In the genomic region with DNA sequence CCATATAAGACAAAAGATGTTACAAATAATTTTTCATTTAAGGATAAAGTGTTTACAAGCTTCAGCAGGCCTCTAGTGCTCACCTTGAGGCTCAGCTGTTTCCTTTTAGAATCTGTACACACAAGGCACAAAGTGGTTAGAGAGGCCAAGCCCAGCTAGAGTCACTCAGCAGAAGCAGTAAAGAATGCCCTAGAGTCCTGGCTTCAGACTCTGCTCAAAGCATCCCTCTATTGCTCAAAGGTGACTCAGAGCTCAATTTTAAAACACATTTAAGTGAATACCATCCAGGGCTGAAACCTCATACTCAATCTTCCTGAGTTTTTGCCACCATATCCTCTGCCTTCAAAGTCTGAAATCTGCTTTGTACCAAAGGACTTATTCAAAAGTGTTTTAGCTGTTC, we compare ENCODE assay signal across 1 cellular context.
TF ChIP-seq lines count a peak whose summit lies in the region.

No MANE protein-coding gene starts in this region.

TF ChIP-seq in SK-N-SH treated with all-trans-retinoic acid at 6 μM for 48 hours, 23 proteins besides CTCF, POLR2A, EP300 and RAD21 (continued from another document):
- TF ChIP-seq, protein P1, sequence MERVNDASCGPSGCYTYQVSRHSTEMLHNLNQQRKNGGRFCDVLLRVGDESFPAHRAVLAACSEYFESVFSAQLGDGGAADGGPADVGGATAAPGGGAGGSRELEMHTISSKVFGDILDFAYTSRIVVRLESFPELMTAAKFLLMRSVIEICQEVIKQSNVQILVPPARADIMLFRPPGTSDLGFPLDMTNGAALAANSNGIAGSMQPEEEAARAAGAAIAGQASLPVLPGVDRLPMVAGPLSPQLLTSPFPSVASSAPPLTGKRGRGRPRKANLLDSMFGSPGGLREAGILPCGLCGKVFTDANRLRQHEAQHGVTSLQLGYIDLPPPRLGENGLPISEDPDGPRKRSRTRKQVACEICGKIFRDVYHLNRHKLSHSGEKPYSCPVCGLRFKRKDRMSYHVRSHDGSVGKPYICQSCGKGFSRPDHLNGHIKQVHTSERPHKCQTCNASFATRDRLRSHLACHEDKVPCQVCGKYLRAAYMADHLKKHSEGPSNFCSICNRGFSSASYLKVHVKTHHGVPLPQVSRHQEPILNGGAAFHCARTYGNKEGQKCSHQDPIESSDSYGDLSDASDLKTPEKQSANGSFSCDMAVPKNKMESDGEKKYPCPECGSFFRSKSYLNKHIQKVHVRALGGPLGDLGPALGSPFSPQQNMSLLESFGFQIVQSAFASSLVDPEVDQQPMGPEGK (CRISPR knock-in tag; IDR thresholded peaks at IDR 0.05; ENCODE audit: borderline replicate concordance) = no peak
- TF ChIP-seq ZFP30 (CRISPR knock-in tag; IDR thresholded peaks at IDR 0.05) = no peak
- TF ChIP-seq TOX (CRISPR knock-in tag; IDR thresholded peaks at IDR 0.05; ENCODE audit: borderline replicate concordance) = no peak
- no peak for TF ChIP-seq SNAI2 (CRISPR knock-in tag; IDR thresholded peaks at IDR 0.05)
- TF ChIP-seq, protein P2, sequence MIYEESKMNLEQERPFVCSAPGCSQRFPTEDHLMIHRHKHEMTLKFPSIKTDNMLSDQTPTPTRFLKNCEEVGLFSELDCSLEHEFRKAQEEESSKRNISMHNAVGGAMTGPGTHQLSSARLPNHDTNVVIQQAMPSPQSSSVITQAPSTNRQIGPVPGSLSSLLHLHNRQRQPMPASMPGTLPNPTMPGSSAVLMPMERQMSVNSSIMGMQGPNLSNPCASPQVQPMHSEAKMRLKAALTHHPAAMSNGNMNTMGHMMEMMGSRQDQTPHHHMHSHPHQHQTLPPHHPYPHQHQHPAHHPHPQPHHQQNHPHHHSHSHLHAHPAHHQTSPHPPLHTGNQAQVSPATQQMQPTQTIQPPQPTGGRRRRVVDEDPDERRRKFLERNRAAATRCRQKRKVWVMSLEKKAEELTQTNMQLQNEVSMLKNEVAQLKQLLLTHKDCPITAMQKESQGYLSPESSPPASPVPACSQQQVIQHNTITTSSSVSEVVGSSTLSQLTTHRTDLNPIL (CRISPR knock-in tag; IDR thresholded peaks at IDR 0.05; ENCODE audit: low read depth) = no peak
- TF ChIP-seq ZNF8 (CRISPR knock-in tag; IDR thresholded peaks at IDR 0.05) = no peak
- no peak for TF ChIP-seq PPARA (CRISPR knock-in tag; IDR thresholded peaks at IDR 0.05; ENCODE audit: borderline replicate concordance)
- TF ChIP-seq ZFP3 (CRISPR knock-in tag; IDR thresholded peaks at IDR 0.05) = no peak
- TF ChIP-seq BACH2 (CRISPR knock-in tag; IDR thresholded peaks at IDR 0.05; ENCODE audit: borderline replicate concordance) = no peak
- TF ChIP-seq, protein P3, sequence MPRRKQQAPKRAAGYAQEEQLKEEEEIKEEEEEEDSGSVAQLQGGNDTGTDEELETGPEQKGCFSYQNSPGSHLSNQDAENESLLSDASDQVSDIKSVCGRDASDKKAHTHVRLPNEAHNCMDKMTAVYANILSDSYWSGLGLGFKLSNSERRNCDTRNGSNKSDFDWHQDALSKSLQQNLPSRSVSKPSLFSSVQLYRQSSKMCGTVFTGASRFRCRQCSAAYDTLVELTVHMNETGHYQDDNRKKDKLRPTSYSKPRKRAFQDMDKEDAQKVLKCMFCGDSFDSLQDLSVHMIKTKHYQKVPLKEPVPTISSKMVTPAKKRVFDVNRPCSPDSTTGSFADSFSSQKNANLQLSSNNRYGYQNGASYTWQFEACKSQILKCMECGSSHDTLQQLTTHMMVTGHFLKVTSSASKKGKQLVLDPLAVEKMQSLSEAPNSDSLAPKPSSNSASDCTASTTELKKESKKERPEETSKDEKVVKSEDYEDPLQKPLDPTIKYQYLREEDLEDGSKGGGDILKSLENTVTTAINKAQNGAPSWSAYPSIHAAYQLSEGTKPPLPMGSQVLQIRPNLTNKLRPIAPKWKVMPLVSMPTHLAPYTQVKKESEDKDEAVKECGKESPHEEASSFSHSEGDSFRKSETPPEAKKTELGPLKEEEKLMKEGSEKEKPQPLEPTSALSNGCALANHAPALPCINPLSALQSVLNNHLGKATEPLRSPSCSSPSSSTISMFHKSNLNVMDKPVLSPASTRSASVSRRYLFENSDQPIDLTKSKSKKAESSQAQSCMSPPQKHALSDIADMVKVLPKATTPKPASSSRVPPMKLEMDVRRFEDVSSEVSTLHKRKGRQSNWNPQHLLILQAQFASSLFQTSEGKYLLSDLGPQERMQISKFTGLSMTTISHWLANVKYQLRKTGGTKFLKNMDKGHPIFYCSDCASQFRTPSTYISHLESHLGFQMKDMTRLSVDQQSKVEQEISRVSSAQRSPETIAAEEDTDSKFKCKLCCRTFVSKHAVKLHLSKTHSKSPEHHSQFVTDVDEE (CRISPR knock-in tag; IDR thresholded peaks at IDR 0.05) = no peak
TF ChIP-seq in SK-N-SH treated with all-trans-retinoic acid at 6 μM for 48 hours: peak in this region for 0.
